ENCODE assay signal across 16 cellular contexts in genomic region chr20:32664352-32665159, GRCh38. TPM values are rescaled to one million over a fixed set of nuclear protein-coding genes. Genes with fewer than 3 reads are reported as not detected.
DNase-seq lines count a peak whose midpoint lies in the region; ATAC-seq, FAIRE-seq and TF ChIP-seq lines count a peak whose summit lies in the region.
"Had no signal": no experiment of that assay in that cellular context is flagged by ENCODE, and none has a peak within 500 bp of the region (broad histone marks: within the 10 kb centered on the region; RNA-seq: fewer than 3 reads in every experiment).

No MANE protein-coding gene starts in this region.

- no peak overlapping the region for H3K4me3 ChIP-seq in BLaER1 treated with 17β-estradiol and CSF1 and Interleukin-3, amounts not matched to agents 10 nM and 100 nM
- H3K4me3 ChIP-seq in Loucy (ENCODE audit: low read length, poor library complexity, severe bottlenecking) (peak overlapping the region; percentile 46), H1 (ENCODE audit: extremely low read depth in 1 of 4, insufficient read depth in 2 of 4, low read depth in 3 of 4, low read length in 4 of 4) (no peak overlapping the region), esophagus squamous epithelium (no peak overlapping the region), gastroesophageal sphincter (no peak overlapping the region)
- H3K4me3 ChIP-seq: SK-N-MC had no signal

- peak overlapping the region in 7 of 11 experiments; percentile 8 to 44 (median 29); a peak in 8 of 22 replicates for H3K9ac ChIP-seq in BLaER1 treated with 17β-estradiol and CSF1 and Interleukin-3, amounts not matched to agents 10 nM and 100 nM
- peak overlapping the region; percentile 73 for H3K9ac ChIP-seq in Loucy (ENCODE audit: low read depth, low read length, poor library complexity, severe bottlenecking)
- no peak overlapping the region; a peak in 1 of 7 replicates for H3K9ac ChIP-seq in H1 (replicated peaks in 1 of 4; ENCODE audit: extremely low read depth in 1 of 4, low read depth in 3 of 4, low read length in 3 of 4)

- ATAC-seq in GM19324 (IDR thresholded peaks at IDR 0.05; ENCODE audit: low FRiP score, unreplicated experiment) (no peak), gastroesophageal sphincter (no peak)

- peak overlapping the region in 10 of 11 experiments; percentile 6 to 61 (median 46); a peak in 17 of 22 replicates for H3K27ac ChIP-seq in BLaER1 treated with 17β-estradiol and CSF1 and Interleukin-3, amounts not matched to agents 10 nM and 100 nM
- H3K27ac ChIP-seq in H1 (ENCODE audit: low read depth, low read length) = no peak overlapping the region
- H3K27ac ChIP-seq in esophagus squamous epithelium = no peak overlapping the region
- H3K27ac ChIP-seq in gastroesophageal sphincter = no peak overlapping the region
- H3K27ac ChIP-seq: SK-N-MC had no signal

- H3K27me3 ChIP-seq in BLaER1 treated with 17β-estradiol and CSF1 and Interleukin-3, amounts not matched to agents 10 nM and 100 nM = no peaks in the 10 kb centered on the region
- no peaks in the 10 kb centered on the region for H3K27me3 ChIP-seq in Loucy (ENCODE audit: insufficient read depth, low read length, poor library complexity, severe bottlenecking)
- H3K27me3 ChIP-seq in H1 (replicated peaks in 1 of 4; ENCODE audit: control insufficient read depth in 3 of 4, extremely low read depth in 1 of 4, insufficient read depth in 3 of 4, low read length in 3 of 4) = no peaks in the 10 kb centered on the region
- H3K27me3 ChIP-seq in esophagus squamous epithelium = peaks cover 0 to 8% (median 0%) of the 10 kb centered on the region in 4 donors
- H3K27me3 ChIP-seq in gastroesophageal sphincter = no peaks in the 10 kb centered on the region

- H2BK5ac ChIP-seq in H1 (ENCODE audit: low read depth, low read length) = no peak overlapping the region

- TF ChIP-seq RAD21 in H1 (IDR thresholded peaks at IDR 0.05 in 1 of 2, conservative IDR thresholded peaks at IDR 0.05 in 1 of 2; ENCODE audit: low read depth in 2 of 2, low read length in 2 of 2) = no peak

- H3K9me2 ChIP-seq in Loucy (replicated peaks; ENCODE audit: low read depth, low read length) = no peaks in the 10 kb centered on the region

- H3F3A ChIP-seq in Loucy (ENCODE audit: low read depth) = no peaks in the 10 kb centered on the region

- H3K9me3 Mint-ChIP-seq in nephron = no peaks in the 10 kb centered on the region
- H3K9me3 Mint-ChIP-seq: activated naive CD4-positive, alpha-beta T cell treated with anti-CD3 and anti-CD28 coated beads, Interleukin-2, amount 50 U/mL, for 24 hours had no signal

- H4K20me1 ChIP-seq in BLaER1 treated with 17β-estradiol and CSF1 and Interleukin-3, amounts not matched to agents 10 nM and 100 nM = no peaks in the 10 kb centered on the region
- no peaks in the 10 kb centered on the region for H4K20me1 ChIP-seq in Loucy (ENCODE audit: insufficient read depth, low read length, poor library complexity, severe bottlenecking)
- H4K20me1 ChIP-seq in H1 (replicated peaks in 1 of 2; ENCODE audit: control insufficient read depth in 1 of 2, insufficient read depth in 2 of 2, low read length in 2 of 2) = no peaks in the 10 kb centered on the region

- H3K23me2 ChIP-seq in H1 (ENCODE audit: low read depth, low read length) = no peaks in the 10 kb centered on the region

- no peak overlapping the region for H4K5ac ChIP-seq in H1 (ENCODE audit: insufficient read length, low read depth, low read length)

- peaks cover 0 to 3% (median 0%) of the 10 kb centered on the region in 11 experiments; a peak in 1 of 22 replicates for H3K36me3 ChIP-seq in BLaER1 treated with 17β-estradiol and CSF1 and Interleukin-3, amounts not matched to agents 10 nM and 100 nM
- H3K36me3 ChIP-seq in Loucy (ENCODE audit: insufficient read depth, low read length) (no peaks in the 10 kb centered on the region), H1 (ENCODE audit: control insufficient read depth in 2 of 4, insufficient read depth in 4 of 4, low read length in 3 of 4) (no peaks in the 10 kb centered on the region), esophagus squamous epithelium (no peaks in the 10 kb centered on the region), gastroesophageal sphincter (no peaks in the 10 kb centered on the region)

- 0 out of 2 replicates have a peak overlapping the region, but pooled peaks have one; percentile 14 for H4K8ac ChIP-seq in H1 (ENCODE audit: extremely low read depth, insufficient read depth, low read length)

- H3K4me1 ChIP-seq in BLaER1 treated with 17β-estradiol and CSF1 and Interleukin-3, amounts not matched to agents 10 nM and 100 nM = peaks cover 34 to 48% (median 43%) of the 10 kb centered on the region in 10 experiments
- H3K4me1 ChIP-seq in Loucy (ENCODE audit: insufficient read depth, low read length, poor library complexity, severe bottlenecking) = peaks cover 59% of the 10 kb centered on the region
- peaks cover 0 to 3% (median 1%) of the 10 kb centered on the region in 4 experiments; a peak in 5 of 7 replicates for H3K4me1 ChIP-seq in H1 (replicated peaks in 1 of 4; ENCODE audit: control insufficient read depth in 3 of 4, insufficient read depth in 4 of 4, low read length in 3 of 4)
- H3K4me1 ChIP-seq in esophagus squamous epithelium = peaks cover 0 to 14% (median 4%) of the 10 kb centered on the region in 3 donors
- H3K4me1 ChIP-seq in gastroesophageal sphincter = peaks cover 0 to 9% (median 0%) of the 10 kb centered on the region in 3 donors

- TF ChIP-seq EP300 in H1 (IDR thresholded peaks at IDR 0.05; ENCODE audit: borderline replicate concordance in 1 of 2, low read depth in 2 of 2, low read length in 2 of 2) = no peak
- TF ChIP-seq EP300 in gastroesophageal sphincter (IDR thresholded peaks at IDR 0.05) = no peak

- CTCF ChIA-PET in H1 (lab: Charles Lee; ENCODE audit: partially characterized antibody) = interaction anchor here (0.6 to 9.4 kb wide), 21 partner anchors 9 to 281 kb away, joined by 3 to 85 read pairs (median 4); partner anchors contain the start of gene C20orf203

- intact Hi-C loops in esophagus squamous epithelium (cut with DNase I) = no loop called here

- no peak for FAIRE-seq in H1 (lab: Jason Lieb, UNC)
- FAIRE-seq: small intestine had no signal

- TF ChIP-seq POLR2A in H1 (IDR thresholded peaks at IDR 0.05; ENCODE audit: control extremely low read depth in 1 of 2, low read depth in 2 of 2, low read length in 2 of 2) = no peak
- no peak for TF ChIP-seq POLR2A in esophagus squamous epithelium (IDR thresholded peaks at IDR 0.05)
- TF ChIP-seq POLR2A in gastroesophageal sphincter (IDR thresholded peaks at IDR 0.05) = no peak

- no peak overlapping the region for H4K91ac ChIP-seq in H1 (replicated peaks; ENCODE audit: insufficient read length, low read length)

- H3K79me2 ChIP-seq in Loucy (ENCODE audit: insufficient read depth, low read length) (peaks cover 30% of the 10 kb centered on the region), H1 (ENCODE audit: control insufficient read depth in 1 of 2, insufficient read depth in 2 of 2, low read length in 2 of 2) (no peaks in the 10 kb centered on the region)

- TF ChIP-seq CTCF in Loucy (conservative IDR thresholded peaks at IDR 0.05; ENCODE audit: low read length) = no peak
- no peak for TF ChIP-seq CTCF in H1 (IDR thresholded peaks at IDR 0.05; ENCODE audit: control extremely low read depth in 1 of 3, insufficient read depth in 1 of 3, low read depth in 1 of 3, low read length in 3 of 3)
- no peak for TF ChIP-seq CTCF in nephron (IDR thresholded peaks at IDR 0.05; ENCODE audit: unreplicated experiment in 3 of 3)
- no peak for TF ChIP-seq CTCF in esophagus squamous epithelium (IDR thresholded peaks at IDR 0.05)
- TF ChIP-seq CTCF in gastroesophageal sphincter (IDR thresholded peaks at IDR 0.05) = no peak

- H3K79me1 ChIP-seq in H1 (ENCODE audit: low read depth, low read length) = no peaks in the 10 kb centered on the region

- H2BK20ac ChIP-seq in H1 (ENCODE audit: low read length) = no peak overlapping the region

- peak overlapping the region; percentile 38 to 67 (median 59) for H3K4me2 ChIP-seq in BLaER1 treated with 17β-estradiol and CSF1 and Interleukin-3, amounts not matched to agents 10 nM and 100 nM
- H3K4me2 ChIP-seq in Loucy (ENCODE audit: low read depth, low read length, poor library complexity, severe bottlenecking) (peak overlapping the region; percentile 53), H1 (ENCODE audit: insufficient read depth in 1 of 2, low read depth in 2 of 2, low read length in 2 of 2) (no peak overlapping the region)

- H2AK5ac ChIP-seq in H1 (ENCODE audit: low read depth, low read length) = no peak overlapping the region

- 88% methylated on average over 14 of the region's 15 CpGs; no CpG with 5 or more reads in 1 of the 2 experiments for WGBS in H1 (ENCODE audit: extremely low coverage in 1 of 2, insufficient coverage in 1 of 2, insufficient read length in 1 of 2, insufficient replicate concordance in 2 of 2, low coverage in 1 of 2, low lambda C conversion rate in 2 of 2, missing lambda C conversion rate in 1 of 2), 2 experiments
- WGBS in esophagus squamous epithelium, 2 donors = 65 to 90% methylated on average over 2 to 4 of the region's 15 CpGs
- WGBS in gastroesophageal sphincter (ENCODE audit: low coverage in 1 of 2), 2 donors = 91% methylated on average over 4 of the region's 15 CpGs; no CpG with 5 or more reads in 1 of the 2 donors

- H3K14ac ChIP-seq in H1 (ENCODE audit: insufficient read length) = no peak overlapping the region

- H2AFZ ChIP-seq in Loucy (ENCODE audit: low read length) (no peak overlapping the region), H1 (ENCODE audit: low read length) (no peak overlapping the region)

- no peak overlapping the region for H2BK12ac ChIP-seq in H1 (ENCODE audit: low read depth, low read length)

- H3K18ac ChIP-seq in H1 (ENCODE audit: extremely low read depth, low read length) = no peak overlapping the region

- POLR2A ChIA-PET in H1 (lab: Charles Lee; ENCODE audit: partially characterized antibody) = interaction anchor here (0.7 to 1.6 kb wide), 3 partner anchors 8 to 125 kb away, joined by 3 to 4 read pairs (median 3); no protein-coding TSS in a partner anchor

- no peaks in the 10 kb centered on the region for H3K36me3 Mint-ChIP-seq in nephron (ENCODE audit: low read depth)

- H3K9me3 ChIP-seq in BLaER1 treated with 17β-estradiol and CSF1 and Interleukin-3, amounts not matched to agents 10 nM and 100 nM (replicated peaks in 1 of 11) = peaks cover 10 to 23% (median 18%) of the 10 kb centered on the region in 11 experiments; a peak in 21 of 22 replicates
- H3K9me3 ChIP-seq in Loucy (ENCODE audit: insufficient read depth, low read depth, low read length) (peaks cover 5% of the 10 kb centered on the region; the same call in 1 of the 2 replicates), H1 (ENCODE audit: insufficient read depth in 2 of 2, low read depth in 1 of 2, low read length in 1 of 2) (no peaks in the 10 kb centered on the region), esophagus squamous epithelium (no peaks in the 10 kb centered on the region), gastroesophageal sphincter (no peaks in the 10 kb centered on the region)

- H3K27me3 Mint-ChIP-seq in nephron (ENCODE audit: low read depth) = no peaks in the 10 kb centered on the region
- H3K27me3 Mint-ChIP-seq: activated B cell treated with CpG ODN at 0.5 μM for 24 hours; activated naive CD4-positive, alpha-beta T cell treated with anti-CD3 and anti-CD28 coated beads, Interleukin-2, amount 50 U/mL, for 24 hours had no signal

- H2BK120ac ChIP-seq in H1 (replicated peaks; ENCODE audit: low read depth, low read length) = no peak overlapping the region

- DNase-seq in H1 (ENCODE audit: low read depth in 1 of 2, low spot score in 2 of 2) (no peak), putamen (ENCODE audit: low spot score) (no peak), esophagus squamous epithelium (lab: John Stamatoyannopoulos, UW) (no peak)
- DNase-seq: activated B cell treated with CpG ODN at 0.5 μM for 24 hours, glutamatergic neuron, NCI-H1092, nucleus accumbens, substantia nigra had no signal

- no peak overlapping the region for H3K4me3 Mint-ChIP-seq in nephron
- H3K4me3 Mint-ChIP-seq: activated B cell treated with CpG ODN at 0.5 μM for 24 hours; activated naive CD4-positive, alpha-beta T cell treated with anti-CD3 and anti-CD28 coated beads, Interleukin-2, amount 50 U/mL, for 24 hours had no signal

- H3K4me1 Mint-ChIP-seq in nephron = peaks cover 5% of the 10 kb centered on the region
- H3K4me1 Mint-ChIP-seq: activated B cell treated with CpG ODN at 0.5 μM for 24 hours had no signal

- H3K27ac Mint-ChIP-seq in nephron = peak overlapping the region in 2 of 3 experiments; percentile 19 to 22
- H3K27ac Mint-ChIP-seq: activated B cell treated with CpG ODN at 0.5 μM for 24 hours had no signal

- no peak overlapping the region for H3K23ac ChIP-seq in H1 (ENCODE audit: insufficient read length)

- H2BK15ac ChIP-seq in H1 (ENCODE audit: low read length) = 0 out of 2 replicates have a peak overlapping the region, but pooled peaks have one; percentile 46

- H3K56ac ChIP-seq in H1 (replicated peaks; ENCODE audit: insufficient read length, low read depth, low read length) = no peak overlapping the region

- H3K4ac ChIP-seq in H1 (replicated peaks; ENCODE audit: insufficient read length, low read depth, low read length) = no peak overlapping the region

RNA-seq across cellular contexts. Expression of gene C20orf203, which starts 9.2 kb away (rescaled TPM):
- not detected in 2 replicates for total RNA-seq in H1 (2021; fragmentation: NEBNext Ultra II Directional; extraction: Animal tissue kit (Norgen Biotek cat#: 25700))
- 0.03 and 0.08 TPM in 2 replicates for polyA plus RNA-seq in H1 (2011; rRNA removed)
- 0.06 TPM for polyA plus RNA-seq in H1 (2011; cell fraction: cytosol; rRNA removed)
- polyA plus RNA-seq in H1 (2011; cell fraction: nucleus; rRNA removed) = 0.26 TPM
- 0.06 to 0.12 TPM in 2 of 4 replicates, not detected in the others for polyA plus RNA-seq in H1 (2012, experiment 1 of 2)
- polyA plus RNA-seq in H1 (2012, experiment 2 of 2) = not detected
- 0.08 TPM for polyA plus RNA-seq in H1 (2013, experiment 1 of 2)
- polyA plus RNA-seq in H1 (2013, experiment 2 of 2) = 0.02 TPM
- polyA minus RNA-seq in H1 (2011; rRNA and poly(A)+ RNA removed) = 0.06 and 0.22 TPM in 2 replicates
- polyA minus RNA-seq in H1 (2011; cell fraction: cytosol; rRNA and poly(A)+ RNA removed) = not detected
- 0.40 TPM for polyA minus RNA-seq in H1 (2011; cell fraction: nucleus; rRNA and poly(A)+ RNA removed)
- total RNA-seq in esophagus squamous epithelium = not detected
- under 1 TPM in 1 of 4 donors, not detected in 3; 0.13 TPM for total RNA-seq in gastroesophageal sphincter
- total RNA-seq: activated B cell treated with CpG ODN at 0.5 μM for 24 hours had no signal

Comparison
In these comparisons a context has a peak if more than half of its experiments do, and no peak if none do; other contexts are left out.
1. H3K27ac ChIP-seq: peak in BLaER1 treated with 17β-estradiol and CSF1 and Interleukin-3, amounts not matched to agents 10 nM and 100 nM (10 of 11); none in H1 (single experiment), esophagus squamous epithelium (0 of 4) and gastroesophageal sphincter (0 of 4).
2. H3K4me2 ChIP-seq: peak in BLaER1 treated with 17β-estradiol and CSF1 and Interleukin-3, amounts not matched to agents 10 nM and 100 nM (11 of 11) and Loucy (single experiment); none in H1 (0 of 2).
3. H3K9ac ChIP-seq: peak in BLaER1 treated with 17β-estradiol and CSF1 and Interleukin-3, amounts not matched to agents 10 nM and 100 nM (7 of 11) and Loucy (single experiment); none in H1 (0 of 4).